Comparison of ENCODE assay signal across 1 cellular context in the genomic region with DNA sequence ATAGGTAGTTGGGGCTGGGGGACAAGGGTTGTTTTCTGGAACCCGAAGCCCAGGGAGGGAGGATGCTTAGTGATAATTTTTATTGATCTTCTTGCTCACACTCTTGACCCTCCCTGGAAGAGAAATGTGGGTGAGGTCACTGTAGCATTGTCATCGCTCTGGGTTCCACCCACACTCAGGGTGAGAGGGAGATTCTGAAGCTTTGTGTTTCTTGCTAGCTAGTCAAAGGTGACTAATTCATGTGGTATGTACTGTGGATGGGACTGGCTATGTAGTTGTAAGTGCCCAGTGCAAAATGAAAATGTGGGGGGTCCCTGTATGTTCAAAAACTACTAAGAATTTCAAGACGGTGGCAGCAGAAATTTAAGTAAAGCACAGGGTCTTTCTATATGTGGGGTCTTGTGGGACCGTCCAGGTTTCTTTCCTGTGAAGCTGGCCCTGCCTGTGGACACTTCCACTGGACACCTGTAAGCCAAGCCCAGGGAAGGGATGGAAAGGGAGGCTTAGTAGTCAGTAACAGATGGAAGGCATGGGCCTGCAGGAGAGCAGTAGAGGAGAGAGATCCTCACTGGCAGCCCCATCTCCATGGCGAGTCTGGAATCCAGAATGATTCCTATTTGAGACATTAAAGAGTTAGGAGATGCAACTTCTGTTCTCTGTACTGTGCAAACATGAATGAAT.
TF ChIP-seq lines count a peak whose summit lies in the region.

No MANE protein-coding gene starts in this region.

TF ChIP-seq in GM12878, 131 proteins besides CTCF, POLR2A, EP300 and RAD21 (continued from another document):
- TF ChIP-seq, protein P1, sequence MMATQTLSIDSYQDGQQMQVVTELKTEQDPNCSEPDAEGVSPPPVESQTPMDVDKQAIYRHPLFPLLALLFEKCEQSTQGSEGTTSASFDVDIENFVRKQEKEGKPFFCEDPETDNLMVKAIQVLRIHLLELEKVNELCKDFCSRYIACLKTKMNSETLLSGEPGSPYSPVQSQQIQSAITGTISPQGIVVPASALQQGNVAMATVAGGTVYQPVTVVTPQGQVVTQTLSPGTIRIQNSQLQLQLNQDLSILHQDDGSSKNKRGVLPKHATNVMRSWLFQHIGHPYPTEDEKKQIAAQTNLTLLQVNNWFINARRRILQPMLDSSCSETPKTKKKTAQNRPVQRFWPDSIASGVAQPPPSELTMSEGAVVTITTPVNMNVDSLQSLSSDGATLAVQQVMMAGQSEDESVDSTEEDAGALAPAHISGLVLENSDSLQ (IDR thresholded peaks at IDR 0.05), result no peak
- TF ChIP-seq MTA3 (IDR thresholded peaks at IDR 0.05; ENCODE audit: borderline replicate concordance, low read length) (no peak), WRNIP1 (IDR thresholded peaks at IDR 0.05; ENCODE audit: borderline replicate concordance, low read depth, low read length) (no peak), ZNF274 (IDR thresholded peaks at IDR 0.05; ENCODE audit: insufficient read depth, insufficient read length) (no peak), ATF7 (IDR thresholded peaks at IDR 0.05; ENCODE audit: low read depth) (no peak), JUNB (IDR thresholded peaks at IDR 0.05) (no peak)
- TF ChIP-seq, protein P2, sequence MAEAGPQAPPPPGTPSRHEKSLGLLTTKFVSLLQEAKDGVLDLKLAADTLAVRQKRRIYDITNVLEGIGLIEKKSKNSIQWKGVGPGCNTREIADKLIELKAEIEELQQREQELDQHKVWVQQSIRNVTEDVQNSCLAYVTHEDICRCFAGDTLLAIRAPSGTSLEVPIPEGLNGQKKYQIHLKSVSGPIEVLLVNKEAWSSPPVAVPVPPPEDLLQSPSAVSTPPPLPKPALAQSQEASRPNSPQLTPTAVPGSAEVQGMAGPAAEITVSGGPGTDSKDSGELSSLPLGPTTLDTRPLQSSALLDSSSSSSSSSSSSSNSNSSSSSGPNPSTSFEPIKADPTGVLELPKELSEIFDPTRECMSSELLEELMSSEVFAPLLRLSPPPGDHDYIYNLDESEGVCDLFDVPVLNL (IDR thresholded peaks at IDR 0.05; ENCODE audit: low read depth, low read length), result no peak
- TF ChIP-seq, protein P3, sequence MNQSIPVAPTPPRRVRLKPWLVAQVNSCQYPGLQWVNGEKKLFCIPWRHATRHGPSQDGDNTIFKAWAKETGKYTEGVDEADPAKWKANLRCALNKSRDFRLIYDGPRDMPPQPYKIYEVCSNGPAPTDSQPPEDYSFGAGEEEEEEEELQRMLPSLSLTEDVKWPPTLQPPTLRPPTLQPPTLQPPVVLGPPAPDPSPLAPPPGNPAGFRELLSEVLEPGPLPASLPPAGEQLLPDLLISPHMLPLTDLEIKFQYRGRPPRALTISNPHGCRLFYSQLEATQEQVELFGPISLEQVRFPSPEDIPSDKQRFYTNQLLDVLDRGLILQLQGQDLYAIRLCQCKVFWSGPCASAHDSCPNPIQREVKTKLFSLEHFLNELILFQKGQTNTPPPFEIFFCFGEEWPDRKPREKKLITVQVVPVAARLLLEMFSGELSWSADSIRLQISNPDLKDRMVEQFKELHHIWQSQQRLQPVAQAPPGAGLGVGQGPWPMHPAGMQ (IDR thresholded peaks at IDR 0.05; ENCODE audit: borderline replicate concordance), result no peak
